8 cellular contexts compared by ENCODE assay signal in genomic region chr9:128192601-128193371, GRCh38. TPM values are rescaled to one million over a fixed set of nuclear protein-coding genes. Genes with fewer than 3 reads are reported as not detected.
DNase-seq lines count a peak whose midpoint lies in the region; ATAC-seq and TF ChIP-seq lines count a peak whose summit lies in the region.

No MANE protein-coding gene starts in this region.

- peak; percentile 71 for ATAC-seq in lung (ENCODE audit: insufficient read depth, low FRiP score)
- no peak for ATAC-seq in GM19397 (IDR thresholded peaks at IDR 0.05; ENCODE audit: unreplicated experiment)

- H3K4me3 ChIP-seq in Karpas-422 (ENCODE audit: low read length) (peak overlapping the region; percentile 4; the same call in 1 of the 2 replicates), SK-N-SH (ENCODE audit: low read depth in 2 of 2, low read length in 1 of 2) (peak overlapping the region; percentile 3 to 31; a peak in 2 of 4 replicates), dorsolateral prefrontal cortex (peak overlapping the region in 58 of 59 donors; percentile 18 to 91 (median 79)), lung (no peak overlapping the region), suprapubic skin (peak overlapping the region; percentile 92)

- no peak overlapping the region for H2AFZ ChIP-seq in Karpas-422 (ENCODE audit: low read length)
- peak overlapping the region; percentile 82 for H2AFZ ChIP-seq in SK-N-SH (ENCODE audit: low read depth)

- H3K4me2 ChIP-seq in Karpas-422 (ENCODE audit: low read depth, low read length, poor library complexity, severe bottlenecking) (peak overlapping the region; percentile 84), SK-N-SH (peak overlapping the region; percentile 89; the same call in 1 of the 2 replicates)

- H3K36me3 ChIP-seq in Karpas-422 (ENCODE audit: insufficient read depth, low read length), result peaks cover 10% of the 10 kb centered on the region; the same call in 1 of the 2 replicates
- H3K36me3 ChIP-seq in SK-N-SH (replicated peaks in 1 of 2; ENCODE audit: control insufficient read depth in 1 of 2, insufficient read depth in 2 of 2, low read length in 1 of 2), result peaks cover 3 to 23% of the 10 kb centered on the region in 2 experiments
- H3K36me3 ChIP-seq in lung (ENCODE audit: control insufficient read depth in 2 of 2, insufficient read depth in 2 of 2, low read length in 2 of 2), result peaks cover 0 to 2% of the 10 kb centered on the region in 2 donors
- H3K36me3 ChIP-seq in suprapubic skin, result peaks cover 12% of the 10 kb centered on the region

- H3K4me1 ChIP-seq in Karpas-422 (ENCODE audit: low read length) (peaks cover 22% of the 10 kb centered on the region), SK-N-SH (ENCODE audit: control insufficient read depth in 1 of 2, insufficient read depth in 2 of 2, low read depth in 1 of 2, low read length in 1 of 2) (peaks cover 5 to 11% of the 10 kb centered on the region in 2 experiments; a peak in 2 of 4 replicates), lung (ENCODE audit: control insufficient read depth in 2 of 2, insufficient read depth in 2 of 2, low read length in 2 of 2) (peaks cover 5 to 6% of the 10 kb centered on the region in 2 donors), suprapubic skin (peaks cover 38% of the 10 kb centered on the region)

- peak; percentile 55 for TF ChIP-seq CTCF in SK-N-SH (IDR thresholded peaks at IDR 0.05)
- peak in 42 of 56 donors; percentile 12 to 89 (median 61) for TF ChIP-seq CTCF in dorsolateral prefrontal cortex (IDR thresholded peaks at IDR 0.05 in 54 of 56, conservative IDR thresholded peaks at IDR 0.05 in 2 of 56; ENCODE audit: low read depth in 1 of 56, partially characterized antibody in 56 of 56)
- TF ChIP-seq CTCF in lung (IDR thresholded peaks at IDR 0.05; ENCODE audit: control extremely low read depth, extremely low read depth), result no peak
- peak in 1 of 2 donors; percentile 23 for TF ChIP-seq CTCF in suprapubic skin (IDR thresholded peaks at IDR 0.05)

- 29% methylated on average over 52 of the region's 56 CpGs for WGBS in SK-N-SH (ENCODE audit: low lambda C conversion rate)
- WGBS in lung, 2 donors, result 15 to 21% methylated on average over 55 to 56 of the region's 56 CpGs
- WGBS in suprapubic skin, result 14% methylated on average over 42 of the region's 56 CpGs

- no peaks in the 10 kb centered on the region for H3K27me3 Mint-ChIP-seq in activated CD4-positive, alpha-beta T cell treated with anti-CD3 and anti-CD28 coated beads, Interleukin-2, amount 10 ng/mL, durations not matched to agents 24 days and 14 days

- H3K4me1 Mint-ChIP-seq in activated CD4-positive, alpha-beta T cell treated with anti-CD3 and anti-CD28 coated beads, Interleukin-2, amount 10 ng/mL, durations not matched to agents 24 days and 14 days, result peaks cover 29% of the 10 kb centered on the region

- H3K4me3 Mint-ChIP-seq in activated CD4-positive, alpha-beta T cell treated with anti-CD3 and anti-CD28 coated beads, Interleukin-2, amount 10 ng/mL, durations not matched to agents 24 days and 14 days, result peak overlapping the region; percentile 52

- H3K9me2 ChIP-seq in Karpas-422 (replicated peaks; ENCODE audit: insufficient read depth, low read length) (no peaks in the 10 kb centered on the region), SK-N-SH (no peaks in the 10 kb centered on the region)

- no peaks in the 10 kb centered on the region for H4K20me1 ChIP-seq in Karpas-422 (ENCODE audit: insufficient read depth, low read depth, low read length)
- no peaks in the 10 kb centered on the region for H4K20me1 ChIP-seq in SK-N-SH (ENCODE audit: insufficient read depth)

- H3K9me3 ChIP-seq in Karpas-422 (ENCODE audit: low read length), result no peaks in the 10 kb centered on the region
- H3K9me3 ChIP-seq in SK-N-SH, result no peaks in the 10 kb centered on the region
- no peaks in the 10 kb centered on the region for H3K9me3 ChIP-seq in lung (ENCODE audit: control insufficient read depth in 2 of 2, insufficient read depth in 1 of 2, low read length in 1 of 2)
- H3K9me3 ChIP-seq in suprapubic skin, result no peaks in the 10 kb centered on the region

- peaks cover 17% of the 10 kb centered on the region for H3K36me3 Mint-ChIP-seq in activated CD4-positive, alpha-beta T cell treated with anti-CD3 and anti-CD28 coated beads, Interleukin-2, amount 10 ng/mL, durations not matched to agents 24 days and 14 days (ENCODE audit: low read depth)

- peaks cover 11% of the 10 kb centered on the region for H3F3A ChIP-seq in SK-N-SH (replicated peaks; ENCODE audit: insufficient read depth)

- H3K9me3 Mint-ChIP-seq in activated CD4-positive, alpha-beta T cell treated with anti-CD3 and anti-CD28 coated beads, Interleukin-2, amount 10 ng/mL, durations not matched to agents 24 days and 14 days, result no peaks in the 10 kb centered on the region

- POLR2A ChIA-PET in SK-N-SH (lab: Yijun Ruan, JAX), result interaction anchor here (0.5 to 0.6 kb wide), 2 partner anchors 11 to 22 kb away, joined by 3 read pairs; no protein-coding TSS in a partner anchor

- peak in 1 of 2 donors; percentile 49 for TF ChIP-seq POLR2A in suprapubic skin (IDR thresholded peaks at IDR 0.05)

- TF ChIP-seq RAD21 in SK-N-SH (IDR thresholded peaks at IDR 0.05; ENCODE audit: low read length), result peak; percentile 74

- intact Hi-C loops in activated CD4-positive, alpha-beta T cell treated with anti-CD3 and anti-CD28 coated beads, Interleukin-2, amount 10 ng/mL, durations not matched to agents 24 days and 14 days (cut with micrococcal nuclease), result loop anchor here (5.0 kb wide), 1 partner anchor 65 kb away; the partner anchor contains the start of gene PTGES2
- intact Hi-C loops in dorsolateral prefrontal cortex (cut with DNase I), result loop anchor here in 1 of 2 donors (10.0 kb wide), 1 partner anchor 68 kb away; the partner anchor contains the start of gene PTGES2

- H3K9ac ChIP-seq in Karpas-422 (ENCODE audit: low read length) (0 out of 2 replicates have a peak overlapping the region, but pooled peaks have one; percentile 27), SK-N-SH (0 out of 2 replicates have a peak overlapping the region, but pooled peaks have one; percentile 14)

- DNase-seq in activated CD4-positive, alpha-beta T cell treated with anti-CD3 and anti-CD28 coated beads, Interleukin-2, amount 10 ng/mL, durations not matched to agents 24 days and 14 days, result peak; percentile 86
- no peak for DNase-seq in activated CD4-positive, alpha-beta T cell treated with anti-CD3 and anti-CD28 coated beads, Interleukin-2, amount 50 U/mL, for 4 hours
- DNase-seq in Karpas-422 (peak; percentile 83), SK-N-SH (peak; percentile 90), dorsolateral prefrontal cortex (peak; percentile 48 to 88 (median 82)), lung (ENCODE audit: low spot score) (peak; percentile 83), suprapubic skin (ENCODE audit: low spot score in 2 of 2) (peak; percentile 91 to 94)

- H3K79me2 ChIP-seq in Karpas-422 (ENCODE audit: low read length), result peaks cover 12% of the 10 kb centered on the region
- peaks cover 24% of the 10 kb centered on the region for H3K79me2 ChIP-seq in SK-N-SH (ENCODE audit: insufficient read depth)

- CTCF ChIA-PET in SK-N-SH (lab: Yijun Ruan, JAX), result interaction anchor here (0.6 to 3.4 kb wide), 23 partner anchors 9 to 227 kb away, joined by 3 to 16 read pairs (median 4); partner anchors contain the start of genes BBLN, CERCAM, DNM1 and GOLGA2

- H3K27ac Mint-ChIP-seq in activated CD4-positive, alpha-beta T cell treated with anti-CD3 and anti-CD28 coated beads, Interleukin-2, amount 10 ng/mL, durations not matched to agents 24 days and 14 days, result peak overlapping the region; percentile 53

- TF ChIP-seq EP300 in SK-N-SH (IDR thresholded peaks at IDR 0.05; ENCODE audit: borderline replicate concordance in 1 of 2, low read depth in 1 of 2, low read length in 1 of 2) (no peak), suprapubic skin (IDR thresholded peaks at IDR 0.05) (no peak)

- H3K27ac ChIP-seq in Karpas-422 (ENCODE audit: low read length) (no peak overlapping the region), SK-N-SH (ENCODE audit: low read depth in 2 of 2, low read length in 1 of 2) (peak overlapping the region; percentile 39 to 56; a peak in 3 of 4 replicates), dorsolateral prefrontal cortex (peak overlapping the region in 58 of 59 donors; percentile 20 to 96 (median 85)), lung (ENCODE audit: low read depth in 1 of 2, low read length in 1 of 2) (peak overlapping the region; percentile 62 to 83), suprapubic skin (peak overlapping the region; percentile 94)

- H3K27me3 ChIP-seq in Karpas-422 (ENCODE audit: low read length), result no peaks in the 10 kb centered on the region
- H3K27me3 ChIP-seq in SK-N-SH (ENCODE audit: insufficient read depth), result no peaks in the 10 kb centered on the region
- no peaks in the 10 kb centered on the region for H3K27me3 ChIP-seq in dorsolateral prefrontal cortex
- H3K27me3 ChIP-seq in lung (ENCODE audit: control insufficient read depth, insufficient read depth), result no peaks in the 10 kb centered on the region
- H3K27me3 ChIP-seq in suprapubic skin, result no peaks in the 10 kb centered on the region

RNA-seq across cellular contexts. Expression of gene CIZ1, which starts 1.4 kb away (rescaled TPM):
- 142 and 143 TPM in 2 replicates for total RNA-seq in activated CD4-positive, alpha-beta T cell treated with anti-CD3 and anti-CD28 coated beads, Interleukin-2, amount 10 ng/mL, durations not matched to agents 24 days and 14 days
- total RNA-seq in Karpas-422 (2014; rRNA removed; shearing (Covaris generic); ENCODE audit: low replicate concordance), result 62.7 and 84.0 TPM in 2 replicates
- 36.6 and 37.0 TPM in 2 replicates for polyA plus RNA-seq in SK-N-SH (2012; rRNA removed)
- 21.4 and 22.4 TPM in 2 replicates for polyA plus RNA-seq in SK-N-SH (2012; cell fraction: cytosol; rRNA removed)
- 98.3 and 112 TPM in 2 replicates for polyA plus RNA-seq in SK-N-SH (2012; cell fraction: nucleus; rRNA removed)
- total RNA-seq in dorsolateral prefrontal cortex, result 100 to 1,000 TPM; 120 to 216 (median 165) TPM
- 10 to 100 TPM; 36.6 to 83.7 TPM for total RNA-seq in lung
- polyA plus RNA-seq in lung, result 10 to 100 TPM; 43.3 to 57.6 TPM
- total RNA-seq in suprapubic skin, result 100 to 1,000 TPM in 3 of 4 donors, 10 to 100 TPM in 1; 86.7 to 136 (median 115) TPM

RNA-seq across cellular contexts. Expression of gene DNM1, which starts 10.4 kb away (rescaled TPM):
- total RNA-seq in activated CD4-positive, alpha-beta T cell treated with anti-CD3 and anti-CD28 coated beads, Interleukin-2, amount 10 ng/mL, durations not matched to agents 24 days and 14 days, result 0.95 and 1.5 TPM in 2 replicates
- total RNA-seq in Karpas-422 (2014; rRNA removed; shearing (Covaris generic); ENCODE audit: low replicate concordance), result 0.65 and 5.0 TPM in 2 replicates
- polyA plus RNA-seq in SK-N-SH (2012; rRNA removed) (31.0 and 35.7 TPM in 2 replicates), lung (1 to 10 TPM; 1.2 to 3.9 TPM)
- 10.3 and 15.7 TPM in 2 replicates for polyA plus RNA-seq in SK-N-SH (2012; cell fraction: cytosol; rRNA removed)
- polyA plus RNA-seq in SK-N-SH (2012; cell fraction: nucleus; rRNA removed), result 167 and 203 TPM in 2 replicates
- total RNA-seq in dorsolateral prefrontal cortex (1,000 to 10,000 TPM in 1 of 120 experiments, 100 to 1,000 TPM in 119; 213 to 1,033 (median 740) TPM), lung (10 to 100 TPM in 1 of 2 donors, 1 to 10 TPM in 1; 8.2 to 23.7 TPM), suprapubic skin (10 to 100 TPM in 2 of 4 donors, 1 to 10 TPM in 2; 4.3 to 18.9 (median 10.1) TPM)

RNA-seq across cellular contexts. Expression of gene BBLN, which starts 32.7 kb away (rescaled TPM):
- total RNA-seq in activated CD4-positive, alpha-beta T cell treated with anti-CD3 and anti-CD28 coated beads, Interleukin-2, amount 10 ng/mL, durations not matched to agents 24 days and 14 days, result 89.3 and 91.4 TPM in 2 replicates
- total RNA-seq in Karpas-422 (2014; rRNA removed; shearing (Covaris generic); ENCODE audit: low replicate concordance), result 154 and 209 TPM in 2 replicates
- polyA plus RNA-seq in SK-N-SH (2012; rRNA removed) (79.4 and 109 TPM in 2 replicates), lung (100 to 1,000 TPM in 1 of 2 donors, 10 to 100 TPM in 1; 66.7 to 138 TPM)
- 53.9 and 87.3 TPM in 2 replicates for polyA plus RNA-seq in SK-N-SH (2012; cell fraction: cytosol; rRNA removed)
- polyA plus RNA-seq in SK-N-SH (2012; cell fraction: nucleus; rRNA removed), result 44.6 and 72.8 TPM in 2 replicates
- total RNA-seq in dorsolateral prefrontal cortex (100 to 1,000 TPM in 104 of 120 experiments, 10 to 100 TPM in 16; 56.9 to 208 (median 122) TPM), lung (10 to 100 TPM; 19.2 to 56.4 TPM), suprapubic skin (100 to 1,000 TPM; 157 to 345 (median 224) TPM)

RNA-seq across cellular contexts. Expression of gene LCN2, which starts 43.5 kb away (rescaled TPM):
- total RNA-seq in activated CD4-positive, alpha-beta T cell treated with anti-CD3 and anti-CD28 coated beads, Interleukin-2, amount 10 ng/mL, durations not matched to agents 24 days and 14 days, result not detected in 2 replicates
- total RNA-seq in Karpas-422 (2014; rRNA removed; shearing (Covaris generic); ENCODE audit: low replicate concordance), result not detected in 2 replicates
- not detected in 2 replicates for polyA plus RNA-seq in SK-N-SH (2012; rRNA removed)
- polyA plus RNA-seq in SK-N-SH (2012; cell fraction: cytosol; rRNA removed), result not detected in 2 replicates
- polyA plus RNA-seq in SK-N-SH (2012; cell fraction: nucleus; rRNA removed), result not detected in 2 replicates
- 10 to 100 TPM in 1 of 120 experiments, 1 to 10 TPM in 18, under 1 TPM in 4, not detected in 97; 0.59 to 10.1 (median 1.4) TPM for total RNA-seq in dorsolateral prefrontal cortex
- total RNA-seq in lung, result 100 to 1,000 TPM; 114 to 281 TPM
- 100 to 1,000 TPM; 309 to 842 TPM for polyA plus RNA-seq in lung
- total RNA-seq in suprapubic skin, result 10 to 100 TPM in 2 of 4 donors, 1 to 10 TPM in 2; 6.0 to 45.7 (median 22.3) TPM

Comparison
In these comparisons a context has a peak if more than half of its experiments do, and no peak if none do; other contexts are left out.
1. DNase-seq: peak in activated CD4-positive, alpha-beta T cell treated with anti-CD3 and anti-CD28 coated beads, Interleukin-2, amount 10 ng/mL, durations not matched to agents 24 days and 14 days (single experiment), Karpas-422 (single experiment), SK-N-SH (single experiment), dorsolateral prefrontal cortex (10 of 10), lung (single experiment) and suprapubic skin (2 of 2); none in activated CD4-positive, alpha-beta T cell treated with anti-CD3 and anti-CD28 coated beads, Interleukin-2, amount 50 U/mL, for 4 hours (0 of 2).
2. RNA of gene DNM1, which starts 10.4 kb away (total RNA-seq): 213 to 1,033 TPM in dorsolateral prefrontal cortex; 8.2 to 23.7 TPM in lung, 4.3 to 18.9 TPM in suprapubic skin, 0.65 to 5.0 TPM in Karpas-422 and 0.95 to 1.5 TPM in activated CD4-positive, alpha-beta T cell treated with anti-CD3 and anti-CD28 coated beads, Interleukin-2, amount 10 ng/mL, durations not matched to agents 24 days and 14 days; every median in the first group is over 4 times any median in the second.